6 cellular contexts compared by ENCODE assay signal in genomic region chr6:166508726-166509125, GRCh38.
"Had no signal": no experiment of that assay in that cellular context is flagged by ENCODE, and none has a peak within 500 bp of the region (broad histone marks: within the 10 kb centered on the region; RNA-seq: fewer than 3 reads in every experiment).

No MANE protein-coding gene starts in this region.

- ATAC-seq: HCT116 had no signal

- H3K4me3 ChIP-seq: GM23338, HAP-1 had no signal

- H3K36me3 ChIP-seq: HAP-1 had no signal

- H3K4me1 ChIP-seq: HAP-1 had no signal

- H3K4me2 ChIP-seq: GM23338 had no signal

- H2AFZ ChIP-seq: GM23338 had no signal

- DNase-seq: H7, HFFc6, IMR-90 had no signal

- H3K9me3 ChIP-seq: HAP-1 had no signal
